ENCODE assay signal across 35 cellular contexts in genomic region chr7:24407965-24408364, GRCh38.
"Had no signal": no experiment of that assay in that cellular context is flagged by ENCODE, and none has a peak within 500 bp of the region (broad histone marks: within the 10 kb centered on the region; RNA-seq: fewer than 3 reads in every experiment).

No MANE protein-coding gene starts in this region.

- DNase-seq: activated CD4-positive, alpha-beta memory T cell treated with anti-CD3 and anti-CD28 coated beads, Interleukin-2, amount 10 ng/mL, durations not matched to agents 7 days and 5 days; activated CD4-positive, alpha-beta T cell treated with anti-CD3 and anti-CD28 coated beads for 1 hour; activated CD4-positive, alpha-beta T cell treated with anti-CD3 and anti-CD28 coated beads for 36 hours; activated CD4-positive, alpha-beta T cell treated with anti-CD3 and anti-CD28 coated beads for 48 hours; activated CD4-positive, alpha-beta T cell treated with anti-CD3 and anti-CD28 coated beads, Interleukin-2, amount 10 ng/mL, durations not matched to agents 7 days and 5 days; activated CD4-positive, alpha-beta T cell treated with anti-CD3 and anti-CD28 coated beads, Interleukin-2, amount 50 U/mL, for 48 hours; activated CD4-positive, CD25-positive, alpha-beta regulatory T cell; activated CD8-positive, alpha-beta memory T cell treated with anti-CD3 and anti-CD28 coated beads, Interleukin-2, amount 50 U/mL, for 4 hours; activated effector memory CD4-positive, alpha-beta T cell treated with anti-CD3 and anti-CD28 coated beads, Interleukin-2, amount 50 U/mL, for 16 hours; activated gamma-delta T cell treated with Interleukin-2 at 50 U/mL for 16 hours; activated naive CD4-positive, alpha-beta T cell; activated naive CD4-positive, alpha-beta T cell treated with anti-CD3 and anti-CD28 coated beads for 36 hours; activated naive CD4-positive, alpha-beta T cell treated with anti-CD3 and anti-CD28 coated beads, Interleukin-2, amount 50 U/mL, for 16 hours; activated naive CD8-positive, alpha-beta T cell treated with anti-CD3 and anti-CD28 coated beads for 36 hours; activated T-cell treated with anti-CD3 and anti-CD28 coated beads for 4 hours; activated T-cell treated with anti-CD3 and anti-CD28 coated beads, Interleukin-2, amount 50 U/mL, for 1 hour; activated T-cell treated with anti-CD3 and anti-CD28 coated beads, Interleukin-2, amount 50 U/mL, for 4 hours; activated T-cell treated with anti-CD3 and anti-CD28 coated beads, Interleukin-2, amount 50 U/mL, for 72 hours; adrenal gland; amniotic stem cell; aorta; body of pancreas; brain microvascular endothelial cell; central memory CD4-positive, alpha-beta T cell; T-helper 1 cell; T-helper 2 cell; T-helper 9 cell had no signal

- H3K27ac ChIP-seq: adrenal gland, body of pancreas, brain microvascular endothelial cell, breast epithelium, VCaP had no signal

- H3K4me1 Mint-ChIP-seq: activated CD4-positive, alpha-beta memory T cell treated with anti-CD3 and anti-CD28 coated beads, Interleukin-2, amount 10 ng/mL, durations not matched to agents 7 days and 5 days; activated CD4-positive, alpha-beta T cell treated with anti-CD3 and anti-CD28 coated beads, Interleukin-2, amount 10 ng/mL, durations not matched to agents 7 days and 5 days had no signal

- H3K4me1 ChIP-seq: adrenal gland, body of pancreas, breast epithelium had no signal

- H3K9me3 Mint-ChIP-seq: activated CD4-positive, alpha-beta memory T cell treated with anti-CD3 and anti-CD28 coated beads, Interleukin-2, amount 10 ng/mL, durations not matched to agents 7 days and 5 days; activated CD4-positive, alpha-beta T cell treated with anti-CD3 and anti-CD28 coated beads, Interleukin-2, amount 10 ng/mL, durations not matched to agents 7 days and 5 days; activated naive CD4-positive, alpha-beta T cell treated with anti-CD3 and anti-CD28 coated beads for 36 hours; activated naive CD4-positive, alpha-beta T cell treated with anti-CD3 and anti-CD28 coated beads, Interleukin-2, amount 50 U/mL, for 72 hours; activated naive CD8-positive, alpha-beta T cell treated with anti-CD3 and anti-CD28 coated beads for 36 hours; activated T-cell treated with anti-CD3 and anti-CD28 coated beads, Interleukin-2, amount 50 U/mL, for 4 hours; activated T-cell treated with anti-CD3 and anti-CD28 coated beads, Interleukin-2, amount 50 U/mL, for 72 hours; activated T-helper 1 cell treated with anti-CD3 and anti-CD28 coated beads, Interleukin-12 subunit alpha, Interleukin-12 subunit beta, Interleukin-2, Interleukin-4 antibody, amounts not matched to agents 30 ng/mL and 10 ng/mL and 1 ng/mL, durations not matched to agents 14 hours and 24 hours and 36 hours; activated T-helper 17 cell treated with anti-CD3 and anti-CD28 coated beads, Interleukin-2, amount 50 U/mL, for 72 hours; T-helper 1 cell treated with Interleukin-12 subunit alpha and Interleukin-12 subunit beta and Interleukin-4 antibody, amounts not matched to agents 30 μg/mL and 1 μg/mL, for 36 hours; T-helper 2 cell treated with Interferon-gamma antibody and Interleukin-4, amounts not matched to agents 5 μg/mL and 100 μg/mL, for 36 hours had no signal

- H3K36me3 Mint-ChIP-seq: activated naive CD8-positive, alpha-beta T cell treated with anti-CD3 and anti-CD28 coated beads for 36 hours had no signal

- H3K27me3 Mint-ChIP-seq: activated CD4-positive, alpha-beta T cell treated with anti-CD3 and anti-CD28 coated beads, Interleukin-2, amount 10 ng/mL, durations not matched to agents 7 days and 5 days; activated naive CD8-positive, alpha-beta T cell treated with anti-CD3 and anti-CD28 coated beads for 36 hours had no signal

- ATAC-seq: activated CD4-positive, alpha-beta T cell treated with anti-CD3 and anti-CD28 coated beads for 36 hours; activated CD4-positive, CD25-positive, alpha-beta regulatory T cell treated with anti-CD3 and anti-CD28 coated beads, Interleukin-2, amount 50 U/mL, for 24 hours; activated naive CD4-positive, alpha-beta T cell treated with anti-CD3 and anti-CD28 coated beads, Interleukin-2, amount 50 U/mL, for 72 hours; activated T-cell treated with anti-CD3 and anti-CD28 coated beads, Interleukin-2, amount 50 U/mL, for 4 hours; activated T-cell treated with anti-CD3 and anti-CD28 coated beads, Interleukin-2, amount 50 U/mL, for 72 hours; activated T-helper 17 cell treated with anti-CD3 and anti-CD28 coated beads, Interleukin-2, amount 50 U/mL, for 72 hours; body of pancreas had no signal

- H3K27me3 ChIP-seq: adrenal gland, body of pancreas, brain microvascular endothelial cell, breast epithelium had no signal

- H3K4me3 Mint-ChIP-seq: activated CD4-positive, alpha-beta memory T cell treated with anti-CD3 and anti-CD28 coated beads, Interleukin-2, amount 10 ng/mL, durations not matched to agents 7 days and 5 days; activated CD4-positive, alpha-beta T cell treated with anti-CD3 and anti-CD28 coated beads for 36 hours; activated CD4-positive, alpha-beta T cell treated with anti-CD3 and anti-CD28 coated beads, Interleukin-2, amount 10 ng/mL, durations not matched to agents 7 days and 5 days; activated naive CD4-positive, alpha-beta T cell treated with anti-CD3 and anti-CD28 coated beads for 36 hours; activated naive CD8-positive, alpha-beta T cell treated with anti-CD3 and anti-CD28 coated beads for 36 hours; activated T-cell treated with anti-CD3 and anti-CD28 coated beads, Interleukin-2, amount 50 U/mL, for 4 hours; activated T-cell treated with anti-CD3 and anti-CD28 coated beads, Interleukin-2, amount 50 U/mL, for 72 hours; activated T-helper 1 cell treated with anti-CD3 and anti-CD28 coated beads, Interleukin-12 subunit alpha, Interleukin-12 subunit beta, Interleukin-2, Interleukin-4 antibody, amounts not matched to agents 30 ng/mL and 10 ng/mL and 1 ng/mL, durations not matched to agents 14 hours and 24 hours and 36 hours; activated T-helper 17 cell treated with anti-CD3 and anti-CD28 coated beads, Interleukin-2, amount 50 U/mL, for 72 hours; T-helper 1 cell treated with Interleukin-12 subunit alpha and Interleukin-12 subunit beta and Interleukin-4 antibody, amounts not matched to agents 30 μg/mL and 1 μg/mL, for 36 hours; T-helper 2 cell treated with Interferon-gamma antibody and Interleukin-4, amounts not matched to agents 5 μg/mL and 100 μg/mL, for 36 hours had no signal

- H3K4me3 ChIP-seq: adrenal gland, body of pancreas, breast epithelium had no signal

- H3K9me3 ChIP-seq: adrenal gland, body of pancreas, breast epithelium had no signal

- H3K27ac Mint-ChIP-seq: activated CD4-positive, alpha-beta memory T cell treated with anti-CD3 and anti-CD28 coated beads, Interleukin-2, amount 10 ng/mL, durations not matched to agents 7 days and 5 days; activated CD4-positive, alpha-beta T cell treated with anti-CD3 and anti-CD28 coated beads for 36 hours; activated CD4-positive, alpha-beta T cell treated with anti-CD3 and anti-CD28 coated beads, Interleukin-2, amount 10 ng/mL, durations not matched to agents 7 days and 5 days; activated naive CD4-positive, alpha-beta T cell treated with anti-CD3 and anti-CD28 coated beads for 36 hours; activated naive CD4-positive, alpha-beta T cell treated with anti-CD3 and anti-CD28 coated beads, Interleukin-2, amount 50 U/mL, for 72 hours; activated naive CD8-positive, alpha-beta T cell treated with anti-CD3 and anti-CD28 coated beads for 36 hours; activated T-cell treated with anti-CD3 and anti-CD28 coated beads, Interleukin-2, amount 50 U/mL, for 72 hours; activated T-helper 1 cell treated with anti-CD3 and anti-CD28 coated beads, Interleukin-12 subunit alpha, Interleukin-12 subunit beta, Interleukin-2, Interleukin-4 antibody, amounts not matched to agents 30 ng/mL and 10 ng/mL and 1 ng/mL, durations not matched to agents 14 hours and 24 hours and 36 hours; activated T-helper 17 cell treated with anti-CD3 and anti-CD28 coated beads, Interleukin-2, amount 50 U/mL, for 72 hours; T-helper 1 cell treated with Interleukin-12 subunit alpha and Interleukin-12 subunit beta and Interleukin-4 antibody, amounts not matched to agents 30 μg/mL and 1 μg/mL, for 36 hours; T-helper 2 cell treated with Interferon-gamma antibody and Interleukin-4, amounts not matched to agents 5 μg/mL and 100 μg/mL, for 36 hours had no signal

- H3K36me3 ChIP-seq: adrenal gland, brain microvascular endothelial cell, breast epithelium had no signal
